In the genomic region with DNA sequence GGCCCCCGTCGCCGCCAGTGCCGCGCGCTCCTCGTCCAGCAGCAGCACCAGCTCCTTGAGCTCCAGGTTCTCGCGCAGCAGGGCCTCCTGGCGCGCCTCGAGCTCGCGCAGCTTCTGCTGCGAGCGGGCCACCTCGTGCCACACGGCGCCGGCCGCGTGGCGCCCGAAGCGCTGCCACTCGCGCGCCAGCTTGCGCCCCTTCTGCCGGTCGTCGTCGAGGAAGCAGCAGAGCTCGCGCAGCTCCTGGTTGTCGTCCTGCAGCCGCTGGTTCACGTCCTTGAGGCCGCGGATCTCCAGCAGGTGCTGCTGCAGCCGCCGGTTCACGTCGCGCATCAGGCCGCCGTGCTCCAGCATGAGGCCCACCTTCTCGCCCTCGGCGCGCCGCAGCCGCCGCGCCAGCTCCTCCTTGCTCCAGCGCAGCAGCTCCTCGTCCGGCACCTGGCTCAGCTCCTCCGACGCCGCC, we compare ENCODE assay signal across 8 cellular contexts. TPM values are rescaled to one million over a fixed set of nuclear protein-coding genes. Genes with fewer than 3 reads are reported as not detected.
A peak's percentile ranks its signal among the peaks of the same experiment; 100 is the strongest.
DNase-seq lines count a peak whose midpoint lies in the region; ATAC-seq and TF ChIP-seq lines count a peak whose summit lies in the region.

No MANE protein-coding gene starts in this region.

- peak overlapping the region in 1 of 2 experiments; percentile 0 for H3K4ac ChIP-seq in mesenchymal stem cell (ENCODE audit: low read depth in 1 of 2, low read length in 2 of 2)

- no peak for TF ChIP-seq POLR2A in breast epithelium (IDR thresholded peaks at IDR 0.05)

- no peak for TF ChIP-seq CTCF in breast epithelium (IDR thresholded peaks at IDR 0.05)

- H3K9me3 ChIP-seq in breast epithelium (no peaks in the 10 kb centered on the region), mesenchymal stem cell (ENCODE audit: control insufficient read depth, low read length) (no peaks in the 10 kb centered on the region), subcutaneous abdominal adipose tissue (ENCODE audit: control insufficient read depth in 5 of 5, low read length in 5 of 5) (no peaks in the 10 kb centered on the region)

- H3K23ac ChIP-seq in mesenchymal stem cell (ENCODE audit: low read length in 2 of 2) = peak overlapping the region in 1 of 2 experiments; percentile 87

- peak overlapping the region; percentile 68 for H3K4me2 ChIP-seq in mesenchymal stem cell (ENCODE audit: low read length, poor library complexity, severe bottlenecking)

- peak overlapping the region; percentile 37 to 88 (median 77) for H3K4me3 ChIP-seq in breast epithelium
- peak overlapping the region in 1 of 2 experiments; percentile 58 for H3K4me3 ChIP-seq in mesenchymal stem cell (ENCODE audit: insufficient read depth in 1 of 2, low read depth in 1 of 2, low read length in 2 of 2)
- H3K4me3 ChIP-seq in subcutaneous abdominal adipose tissue (ENCODE audit: low read depth in 1 of 5, low read length in 5 of 5) = peak overlapping the region in 4 of 5 donors; percentile 42 to 71 (median 60)

- H4K8ac ChIP-seq in mesenchymal stem cell (ENCODE audit: low read length) = peak overlapping the region; percentile 54

- no peak overlapping the region for H2BK15ac ChIP-seq in mesenchymal stem cell (ENCODE audit: low read depth, poor library complexity, severe bottlenecking)

- peak overlapping the region; percentile 4 to 19 for H3K18ac ChIP-seq in mesenchymal stem cell (ENCODE audit: low read depth in 1 of 2, low read length in 2 of 2)

- H3K14ac ChIP-seq in mesenchymal stem cell (ENCODE audit: low read length in 2 of 2) = no peak overlapping the region

- no peak overlapping the region for H2AK5ac ChIP-seq in mesenchymal stem cell (ENCODE audit: low read length, severe bottlenecking)

- H3K9ac ChIP-seq in mesenchymal stem cell (ENCODE audit: low read length) (no peak overlapping the region), subcutaneous abdominal adipose tissue (ENCODE audit: low read length in 5 of 5) (no peak overlapping the region)

- 3% methylated on average over 47 of the region's 61 CpGs for WGBS in mesenchymal stem cell

- H2BK120ac ChIP-seq in mesenchymal stem cell (ENCODE audit: low read depth, low read length) = no peak overlapping the region

- no peak overlapping the region for H4K91ac ChIP-seq in mesenchymal stem cell (ENCODE audit: low read length)

- H3K4me1 ChIP-seq in breast epithelium = peaks cover 6 to 14% of the 10 kb centered on the region in 2 donors
- peaks cover 35% of the 10 kb centered on the region for H3K4me1 ChIP-seq in mesenchymal stem cell (ENCODE audit: control insufficient read depth, insufficient read depth, low read depth, low read length)
- H3K4me1 ChIP-seq in subcutaneous abdominal adipose tissue (ENCODE audit: control insufficient read depth in 5 of 5, insufficient read depth in 5 of 5, low read length in 5 of 5) = peaks cover 0 to 62% (median 32%) of the 10 kb centered on the region in 5 donors

- H2BK12ac ChIP-seq in mesenchymal stem cell (ENCODE audit: low read length in 2 of 2) = peak overlapping the region in 1 of 2 experiments; percentile 60

- ATAC-seq in HG03103 (IDR thresholded peaks at IDR 0.05; ENCODE audit: low read depth, unreplicated experiment) = peak; percentile 5

- no peak overlapping the region for H2BK5ac ChIP-seq in mesenchymal stem cell (ENCODE audit: low read depth, low read length, poor library complexity, severe bottlenecking)

- H3K27me3 ChIP-seq in breast epithelium (no peaks in the 10 kb centered on the region), mesenchymal stem cell (ENCODE audit: control insufficient read depth in 1 of 2, insufficient read depth in 1 of 2, low read length in 2 of 2) (peaks cover 13 to 68% of the 10 kb centered on the region in 2 experiments), subcutaneous abdominal adipose tissue (ENCODE audit: control insufficient read depth in 5 of 5, insufficient read depth in 4 of 5, low read length in 5 of 5) (peaks cover 0 to 3% (median 3%) of the 10 kb centered on the region in 5 donors)

- peaks cover 8% of the 10 kb centered on the region for H3K79me1 ChIP-seq in mesenchymal stem cell (replicated peaks; ENCODE audit: low read length, poor library complexity, severe bottlenecking)

- H3K36me3 ChIP-seq in breast epithelium = no peaks in the 10 kb centered on the region
- peaks cover 0 to 7% of the 10 kb centered on the region in 2 experiments for H3K36me3 ChIP-seq in mesenchymal stem cell (ENCODE audit: control insufficient read depth in 1 of 2, insufficient read depth in 2 of 2, low read depth in 1 of 2, low read length in 2 of 2)
- H3K36me3 ChIP-seq in subcutaneous abdominal adipose tissue (ENCODE audit: control insufficient read depth in 5 of 5, insufficient read depth in 5 of 5, low read length in 5 of 5) = no peaks in the 10 kb centered on the region

- peak; percentile 16 for DNase-seq in DMS79 (lab: John Stamatoyannopoulos, UW)
- peak; percentile 24 to 80 (median 36) for DNase-seq in T-helper 2 cell
- no peak for DNase-seq in breast epithelium (ENCODE audit: low spot score in 2 of 2)
- peak; percentile 42 for DNase-seq in mesenchymal stem cell
- no peak for DNase-seq in superior temporal gyrus (ENCODE audit: extremely low spot score)
- no peak for DNase-seq in midbrain (lab: John Stamatoyannopoulos, UW)

- intact Hi-C loops in breast epithelium (cut with DNase I; ENCODE audit: low total_unique reads) = loop anchor here (5.0 kb wide), 1 partner anchor 41 kb away; no protein-coding TSS in a partner anchor

- no peak overlapping the region for H2AFZ ChIP-seq in mesenchymal stem cell (ENCODE audit: low read depth, low read length)

- peak overlapping the region; percentile 29 to 65 for H3K27ac ChIP-seq in breast epithelium
- H3K27ac ChIP-seq in mesenchymal stem cell (ENCODE audit: low read length, poor library complexity, severe bottlenecking) = no peak overlapping the region
- no peak overlapping the region for H3K27ac ChIP-seq in subcutaneous abdominal adipose tissue (ENCODE audit: low read depth, low read length)

RNA-seq across cellular contexts. Expression of gene CCDC85C, which starts 0.5 kb away (rescaled TPM):
- total RNA-seq in breast epithelium = 1 to 10 TPM; 1.3 to 8.3 (median 4.3) TPM
- polyA plus RNA-seq in mesenchymal stem cell (2013, experiment 1 of 2) = 1.1 TPM
- polyA plus RNA-seq in mesenchymal stem cell (2013, experiment 2 of 2) = 1.2 TPM

RNA-seq across cellular contexts. Expression of gene HHIPL1, which starts 41.4 kb away (rescaled TPM):
- 1 to 10 TPM; 1.3 to 4.6 (median 2.3) TPM for total RNA-seq in breast epithelium
- polyA plus RNA-seq in mesenchymal stem cell (2013, experiment 1 of 2) = 0.48 TPM
- polyA plus RNA-seq in mesenchymal stem cell (2013, experiment 2 of 2) = 0.58 TPM

Comparison
In these comparisons a context has a peak if more than half of its experiments do, and no peak if none do; other contexts are left out.
1. DNase-seq: peak in DMS79 (single experiment), T-helper 2 cell (5 of 5) and mesenchymal stem cell (single experiment); none in breast epithelium (0 of 2), superior temporal gyrus (single experiment) and midbrain (single experiment).
2. H3K27ac ChIP-seq: peak in breast epithelium (2 of 2); none in mesenchymal stem cell (single experiment) and subcutaneous abdominal adipose tissue (single experiment).